ENCODE assay signal across 8 cellular contexts in the genomic region with DNA sequence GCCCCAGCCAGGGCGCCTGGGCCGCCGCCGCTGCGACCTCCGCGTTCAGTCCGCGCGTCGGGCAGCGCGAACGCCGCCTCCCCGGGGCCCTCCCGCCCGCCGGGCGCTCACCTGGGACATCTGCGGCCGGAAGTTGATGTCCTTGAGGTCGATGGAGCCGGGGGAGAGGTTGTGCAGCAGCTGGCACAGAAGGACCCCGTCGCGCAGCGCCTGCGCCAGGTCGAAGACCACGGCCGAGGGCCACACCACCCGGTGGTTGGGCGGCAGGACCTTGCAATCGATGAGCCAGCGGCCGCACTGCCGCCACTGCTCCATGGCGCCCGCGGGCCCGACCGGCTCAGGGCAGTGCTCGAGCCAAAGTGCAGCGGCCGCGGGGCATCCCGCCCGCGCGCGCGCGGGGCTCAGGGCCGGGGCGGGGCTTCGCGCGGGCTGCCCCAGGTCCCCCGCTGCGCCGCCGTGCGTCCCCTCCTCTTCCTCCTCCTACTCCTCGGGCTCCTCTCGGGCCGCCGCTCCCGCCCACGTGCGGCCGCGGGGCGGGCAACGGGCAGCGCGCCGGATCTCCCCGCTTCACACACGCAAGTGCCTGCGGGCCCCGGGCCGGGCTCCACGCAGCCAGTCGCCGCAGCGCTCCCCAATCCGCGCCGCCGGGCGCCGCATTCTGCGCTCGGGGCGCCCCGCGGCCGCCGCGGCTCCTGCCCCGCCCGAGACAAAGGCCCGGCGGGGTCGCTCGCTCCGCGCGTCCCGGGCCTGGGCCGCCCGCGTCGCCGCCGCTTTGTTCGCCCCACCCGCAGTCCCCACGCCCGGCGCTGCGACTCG. TPM values are rescaled to one million over a fixed set of nuclear protein-coding genes. Genes with fewer than 3 reads are reported as not detected.
DNase-seq lines count a peak whose midpoint lies in the region; ATAC-seq and TF ChIP-seq lines count a peak whose summit lies in the region.

A gene with protein sequence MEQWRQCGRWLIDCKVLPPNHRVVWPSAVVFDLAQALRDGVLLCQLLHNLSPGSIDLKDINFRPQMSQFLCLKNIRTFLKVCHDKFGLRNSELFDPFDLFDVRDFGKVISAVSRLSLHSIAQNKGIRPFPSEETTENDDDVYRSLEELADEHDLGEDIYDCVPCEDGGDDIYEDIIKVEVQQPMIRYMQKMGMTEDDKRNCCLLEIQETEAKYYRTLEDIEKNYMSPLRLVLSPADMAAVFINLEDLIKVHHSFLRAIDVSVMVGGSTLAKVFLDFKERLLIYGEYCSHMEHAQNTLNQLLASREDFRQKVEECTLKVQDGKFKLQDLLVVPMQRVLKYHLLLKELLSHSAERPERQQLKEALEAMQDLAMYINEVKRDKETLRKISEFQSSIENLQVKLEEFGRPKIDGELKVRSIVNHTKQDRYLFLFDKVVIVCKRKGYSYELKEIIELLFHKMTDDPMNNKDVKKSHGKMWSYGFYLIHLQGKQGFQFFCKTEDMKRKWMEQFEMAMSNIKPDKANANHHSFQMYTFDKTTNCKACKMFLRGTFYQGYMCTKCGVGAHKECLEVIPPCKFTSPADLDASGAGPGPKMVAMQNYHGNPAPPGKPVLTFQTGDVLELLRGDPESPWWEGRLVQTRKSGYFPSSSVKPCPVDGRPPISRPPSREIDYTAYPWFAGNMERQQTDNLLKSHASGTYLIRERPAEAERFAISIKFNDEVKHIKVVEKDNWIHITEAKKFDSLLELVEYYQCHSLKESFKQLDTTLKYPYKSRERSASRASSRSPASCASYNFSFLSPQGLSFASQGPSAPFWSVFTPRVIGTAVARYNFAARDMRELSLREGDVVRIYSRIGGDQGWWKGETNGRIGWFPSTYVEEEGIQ (minus strand): TSS at position 361 of the 816 bp plus-strand sequence. CDS start 46 bp downstream, at position 315.

- TF ChIP-seq CTCF in fibroblast of pulmonary artery (IDR thresholded peaks at IDR 0.05; ENCODE audit: low read length, missing control alignments) (no peak), nephron progenitor cell (IDR thresholded peaks at IDR 0.05) (no peak)

- no peaks in the 10 kb centered on the region for H3K36me3 Mint-ChIP-seq in nephron progenitor cell (ENCODE audit: low read depth)

- peak within 1 kb of the TSS; percentile 84 for H3K4me3 Mint-ChIP-seq in nephron progenitor cell

- H3K4me1 Mint-ChIP-seq in nephron progenitor cell: peaks cover 35% of the 10 kb centered on the region

- H3K27me3 Mint-ChIP-seq in nephron progenitor cell (ENCODE audit: low read depth, poor library complexity): peaks cover 9% of the 10 kb centered on the region

- no peak within 1 kb of the TSS for H3K27ac Mint-ChIP-seq in nephron progenitor cell

- no peaks in the 10 kb centered on the region for H3K9me3 Mint-ChIP-seq in nephron progenitor cell

- peak within 1 kb of the TSS; percentile 76 for H3K4me3 ChIP-seq in fibroblast of pulmonary artery (replicated peaks; ENCODE audit: low read depth, low read length)

- DNase-seq in Ammon's horn (ENCODE audit: low spot score) (peak; percentile 53), NOMO-1 treated with DMSO at 0.1 percent for 48 hours (lab: John Stamatoyannopoulos, UW; ENCODE audit: unreplicated experiment) (peak; percentile 46), activated T-helper 1 cell treated with Interleukin-2 at 50 U/mL for 16 hours (ENCODE audit: low read depth) (peak; percentile 1), fibroblast of pulmonary artery (ENCODE audit: low read depth) (peak; percentile 54), nephron progenitor cell (peak; percentile 67), ureter (ENCODE audit: low spot score) (no peak)

- ATAC-seq in GM19023 (IDR thresholded peaks at IDR 0.05; ENCODE audit: unreplicated experiment): peak; percentile 44
- peak; percentile 36 for ATAC-seq in HG03108 (IDR thresholded peaks at IDR 0.05; ENCODE audit: unreplicated experiment)

RNA-seq across cellular contexts. Expression of the gene that starts here (rescaled TPM):
- 38.9 TPM for total RNA-seq in ureter
